Comparison of ENCODE assay signal across 16 cellular contexts in genomic region chr10:74006269-74006668, GRCh38.
"Had no signal": no experiment of that assay in that cellular context is flagged by ENCODE, and none has a peak within 500 bp of the region (broad histone marks: within the 10 kb centered on the region; RNA-seq: fewer than 3 reads in every experiment).

No MANE protein-coding gene starts in this region.

- H3K27me3 ChIP-seq: body of pancreas, esophagus squamous epithelium, pancreas, transverse colon, vagina had no signal

- H3K36me3 ChIP-seq: esophagus squamous epithelium, pancreas, transverse colon, vagina had no signal

- ATAC-seq: activated T-cell treated with anti-CD3 and anti-CD28 coated beads, Interleukin-2, amount 50 U/mL, for 4 hours; body of pancreas; pancreas; stimulated activated naive B cell treated with anti-CD40 and anti-IgM and Interleukin-4, amounts not matched to agents 10 μg/mL and 1 μg/mL and 100 μg/mL, for 72 hours had no signal

- H3K4me3 ChIP-seq: body of pancreas, esophagus squamous epithelium, pancreas, transverse colon, vagina had no signal

- DNase-seq: activated CD4-positive, alpha-beta memory T cell treated with anti-CD3 and anti-CD28 coated beads for 36 hours; activated CD4-positive, alpha-beta T cell treated with anti-CD3 and anti-CD28 coated beads for 1 hour; activated gamma-delta T cell; activated T-cell treated with anti-CD3 and anti-CD28 coated beads, Interleukin-2, amount 50 U/mL, for 4 hours; amniotic stem cell; body of pancreas; central memory CD4-positive, alpha-beta T cell; effector CD4-positive, alpha-beta T cell; esophagus squamous epithelium; immature natural killer cell; pancreas; stimulated activated CD4-positive, alpha-beta T cell treated with anti-CD3 and anti-CD28 coated beads, Interleukin-15, amount 100 ng/mL, for 24 hours; stimulated activated CD4-positive, alpha-beta T cell treated with anti-CD3 and anti-CD28 coated beads, Interleukin-4, amount 100 ng/mL, for 1 hour; stimulated activated naive B cell treated with anti-CD40 and anti-IgM and Interleukin-4, amounts not matched to agents 10 μg/mL and 1 μg/mL and 100 μg/mL, for 72 hours; transverse colon had no signal

- H3K9me3 ChIP-seq: body of pancreas, esophagus squamous epithelium, pancreas, transverse colon, vagina had no signal

- H3K27ac ChIP-seq: body of pancreas, esophagus squamous epithelium, pancreas, vagina had no signal
